ENCODE assay signal across 8 cellular contexts in the genomic region with DNA sequence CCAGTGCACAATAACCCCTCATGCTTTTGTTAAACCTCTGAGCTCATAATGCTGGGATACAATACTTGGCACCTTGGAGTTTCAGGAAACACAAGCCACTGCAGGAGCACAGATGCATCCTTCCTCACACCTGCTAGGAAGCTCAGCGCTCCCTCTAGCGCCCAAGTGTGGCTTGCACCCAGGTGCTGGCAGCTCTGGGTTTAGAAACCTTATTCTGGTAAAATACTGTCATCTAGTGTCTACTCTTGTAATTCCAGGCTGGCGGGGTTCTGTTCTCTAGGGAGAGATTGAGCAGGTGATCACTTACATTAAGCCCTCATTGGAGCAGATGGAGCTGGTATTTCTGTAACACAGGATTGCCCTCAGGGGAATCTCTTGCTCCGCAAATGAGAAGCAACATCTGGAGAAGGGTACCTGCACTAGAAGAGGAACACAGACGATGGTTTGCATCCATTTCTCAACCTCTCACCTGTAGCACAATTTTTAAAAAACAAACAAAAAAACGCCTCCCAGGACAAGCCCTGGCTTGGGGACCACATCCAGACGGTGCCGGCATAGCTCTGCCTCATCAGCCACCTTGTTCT. TPM values are rescaled to one million over a fixed set of nuclear protein-coding genes. Genes with fewer than 3 reads are reported as not detected.
DNase-seq lines count a peak whose midpoint lies in the region; ATAC-seq and TF ChIP-seq lines count a peak whose summit lies in the region.

No MANE protein-coding gene starts in this region.

- no peaks in the 10 kb centered on the region for H3K79me1 ChIP-seq in H9 (ENCODE audit: insufficient read depth, low read depth, low read length, poor library complexity, severe bottlenecking)

- H2BK5ac ChIP-seq in H9 (ENCODE audit: insufficient read length, low read length) = no peak overlapping the region

- no peak overlapping the region for H3K27ac Mint-ChIP-seq in H9

- H2BK15ac ChIP-seq in H9 (ENCODE audit: low read depth, low read length) = no peak overlapping the region

- no peak overlapping the region for H2AFZ ChIP-seq in H9 (ENCODE audit: low read length)

- H3K36me3 ChIP-seq in gastrocnemius medialis = no peaks in the 10 kb centered on the region

- no peaks in the 10 kb centered on the region for H3K79me2 ChIP-seq in H9 (ENCODE audit: insufficient read depth, low read length)

- H3K4me3 ChIP-seq in astrocyte of the spinal cord (ENCODE audit: low read depth, low read length) (no peak overlapping the region), gastrocnemius medialis (no peak overlapping the region)

- no peak overlapping the region for H3K27ac ChIP-seq in H9 (ENCODE audit: insufficient read length, low read depth, low read length)
- no peak overlapping the region for H3K27ac ChIP-seq in gastrocnemius medialis

- no peaks in the 10 kb centered on the region for H3K23me2 ChIP-seq in H9 (ENCODE audit: insufficient read length, low read depth, low read length, poor library complexity, severe bottlenecking)

- no peaks in the 10 kb centered on the region for H3K9me3 ChIP-seq in H9 (ENCODE audit: control insufficient read depth, low read depth, low read length)
- no peaks in the 10 kb centered on the region for H3K9me3 ChIP-seq in gastrocnemius medialis

- H3K14ac ChIP-seq in H9 (ENCODE audit: insufficient read depth, low read length) = no peak overlapping the region

- peaks cover 3 to 9% of the 10 kb centered on the region in 2 experiments; a peak in 3 of 4 replicates for H3K4me1 Mint-ChIP-seq in H9

- H3K4ac ChIP-seq in H9 (ENCODE audit: low read depth, low read length) = no peak overlapping the region

- TF ChIP-seq CTCF in H9 (conservative IDR thresholded peaks at IDR 0.05) (peak; percentile 100), astrocyte of the spinal cord (IDR thresholded peaks at IDR 0.05; ENCODE audit: low read depth, low read length) (peak; percentile 97), gastrocnemius medialis (IDR thresholded peaks at IDR 0.05 in 4 of 5, conservative IDR thresholded peaks at IDR 0.05 in 1 of 5) (peak; percentile 83 to 96 (median 92))

- H3K27me3 ChIP-seq in H9 (ENCODE audit: insufficient read depth, low read length) = no peaks in the 10 kb centered on the region
- H3K27me3 ChIP-seq in gastrocnemius medialis = no peaks in the 10 kb centered on the region

- WGBS in H9 (ENCODE audit: extremely low coverage, insufficient read length, low lambda C conversion rate) = no CpG with 5 or more reads among the region's 8 CpGs

- no peak overlapping the region for H2BK120ac ChIP-seq in H9 (ENCODE audit: low read depth, low read length, poor library complexity, severe bottlenecking)

- H3K9ac ChIP-seq in H9 (ENCODE audit: extremely low read depth, insufficient read length, low read length) = no peak overlapping the region

- H2AK5ac ChIP-seq in H9 (ENCODE audit: insufficient read length, low read length) = no peak overlapping the region

- TF ChIP-seq POLR2A in gastrocnemius medialis (IDR thresholded peaks at IDR 0.05) = no peak

- H3K36me3 Mint-ChIP-seq in H9 (ENCODE audit: insufficient read depth in 1 of 3, low read depth in 3 of 3) = no peaks in the 10 kb centered on the region

- no peak overlapping the region for H3K4me3 Mint-ChIP-seq in H9

- peaks cover 21% of the 10 kb centered on the region for H3K27me3 Mint-ChIP-seq in H9 (ENCODE audit: low read depth)

- no peak overlapping the region for H3K4me2 ChIP-seq in H9 (ENCODE audit: insufficient read depth, insufficient read length, low read length)

- no peak overlapping the region for H4K91ac ChIP-seq in H9 (ENCODE audit: insufficient read length, low read depth, low read length)

- ATAC-seq in gastrocnemius medialis (peak; percentile 87 to 91), GM19324 (IDR thresholded peaks at IDR 0.05; ENCODE audit: low FRiP score, unreplicated experiment) (no peak)

- no peak overlapping the region for H3K18ac ChIP-seq in H9 (ENCODE audit: insufficient read length, low read depth, low read length)

- H4K5ac ChIP-seq in H9 (ENCODE audit: insufficient read length, low read depth, low read length) = no peak overlapping the region

- H4K8ac ChIP-seq in H9 (replicated peaks; ENCODE audit: insufficient read length, low read depth, low read length) = no peak overlapping the region

- no peak overlapping the region for H3K56ac ChIP-seq in H9 (ENCODE audit: insufficient read length, low read depth, low read length)

- in situ Hi-C loops in astrocyte of the spinal cord (cut with HindIII; ENCODE audit: low sequenced_read_pairs) (loop anchor here (25.0 kb wide), 1 partner anchor 174 kb away; no protein-coding TSS in a partner anchor), gastrocnemius medialis (cut with MboI; ENCODE audit: low sequenced_read_pairs in 4 of 4) (loop anchor here (5.0 to 10.0 kb wide), 3 partner anchors 159 to 167 kb away; no protein-coding TSS in a partner anchor)

- H3K23ac ChIP-seq in H9 (ENCODE audit: insufficient read length, low read depth, low read length) = no peak overlapping the region

- H4K20me1 ChIP-seq in H9 (ENCODE audit: control insufficient read depth, insufficient read depth, insufficient read length) = no peaks in the 10 kb centered on the region

- H3K9me3 Mint-ChIP-seq in H9 = no peaks in the 10 kb centered on the region

- intact Hi-C loops in gastrocnemius medialis (cut with DNase I; ENCODE audit: low total_unique reads) = loop anchor here (1.0 to 10.0 kb wide), 4 partner anchors 55 to 587 kb away; no protein-coding TSS in a partner anchor

- H2BK12ac ChIP-seq in H9 (ENCODE audit: insufficient read length, low read depth, low read length) = no peak overlapping the region

- H2BK20ac ChIP-seq in H9 (ENCODE audit: low read depth, low read length, poor library complexity, severe bottlenecking) = no peak overlapping the region

- H3T11ph ChIP-seq in H9 (ENCODE audit: low read length) = no peak overlapping the region

- DNase-seq in D341Med (ENCODE audit: low spot score) (peak; percentile 93), H9 (peak; percentile 98), NCI-H1694 (lab: John Stamatoyannopoulos, UW) (peak; percentile 84), T-helper 1 cell (peak in 3 of 5 donors; percentile 12 to 77 (median 36)), astrocyte of the spinal cord (ENCODE audit: low read depth, low spot score) (peak; percentile 85), hippocampal formation (lab: John Stamatoyannopoulos, UW) (peak; percentile 62 to 68), gastrocnemius medialis (peak; percentile 57 to 73)

- H3K4me1 ChIP-seq in H9 (ENCODE audit: insufficient read depth, low read length) = no peaks in the 10 kb centered on the region
- no peaks in the 10 kb centered on the region for H3K4me1 ChIP-seq in gastrocnemius medialis

RNA-seq across cellular contexts. Expression of a gene that starts 1.5 kb away (rescaled TPM):
- total RNA-seq in H9 (2021) (not detected in 2 replicates), gastrocnemius medialis (not detected)

RNA-seq across cellular contexts. Expression of a gene that starts 5.3 kb away (rescaled TPM):
- total RNA-seq in H9 (2021) = not detected in 2 replicates
- 1 to 10 TPM in 1 of 4 donors, not detected in 3; 1.5 TPM for total RNA-seq in gastrocnemius medialis

RNA-seq across cellular contexts. Expression of a gene that starts 42.3 kb away (rescaled TPM):
- total RNA-seq in H9 (2021) (not detected in 2 replicates), gastrocnemius medialis (under 1 TPM in 1 of 4 donors, not detected in 3; 0.61 TPM)

Comparison
In these comparisons a context has a peak if more than half of its experiments do, and no peak if none do; other contexts are left out.
1. DNase-seq: peak in every context shown above with its lines; median percentile 98 in H9; 93 in D341Med; 85 in astrocyte of the spinal cord; 84 in NCI-H1694; 65 in hippocampal formation; 65 in gastrocnemius medialis; 36 in T-helper 1 cell.